10 cellular contexts compared by ENCODE assay signal in genomic region chr6:6494677-6495076, GRCh38.
DNase-seq lines count a peak whose midpoint lies in the region; ATAC-seq, FAIRE-seq and TF ChIP-seq lines count a peak whose summit lies in the region.
"Had no signal": no experiment of that assay in that cellular context is flagged by ENCODE, and none has a peak within 500 bp of the region (broad histone marks: within the 10 kb centered on the region; RNA-seq: fewer than 3 reads in every experiment).

No MANE protein-coding gene starts in this region.

- H3K9me3 Mint-ChIP-seq in nephron progenitor cell (no peaks in the 10 kb centered on the region), HFFc6 (peaks cover 56% of the 10 kb centered on the region)
- H3K9me3 Mint-ChIP-seq: T-helper 1 cell treated with Interleukin-12 subunit alpha and Interleukin-12 subunit beta and Interleukin-4 antibody, amounts not matched to agents 30 μg/mL and 1 μg/mL, for 36 hours had no signal

- no peak overlapping the region for H3K56ac ChIP-seq in H1 (replicated peaks; ENCODE audit: insufficient read length, low read depth, low read length)

- no peaks in the 10 kb centered on the region for H3K79me1 ChIP-seq in H1 (ENCODE audit: low read depth, low read length)

- no peaks in the 10 kb centered on the region for H3K23me2 ChIP-seq in H1 (ENCODE audit: low read depth, low read length)

- DNase-seq in GM10248 (ENCODE audit: extremely low spot score): peak; percentile 73
- DNase-seq in NOMO-1 treated with dmso at 0.1 percent for 144 hours (lab: John Stamatoyannopoulos, UW; ENCODE audit: unreplicated experiment): peak; percentile 35
- peak; percentile 33 to 73 for DNase-seq in H1 (ENCODE audit: low read depth in 1 of 2, low spot score in 2 of 2)
- DNase-seq in nephron progenitor cell: peak; percentile 61
- DNase-seq in EL: no peak
- no peak for DNase-seq in HFFc6

- H2BK5ac ChIP-seq in H1 (ENCODE audit: low read depth, low read length): no peak overlapping the region

- H2AK5ac ChIP-seq in H1 (ENCODE audit: low read depth, low read length): no peak overlapping the region

- no peak overlapping the region for H3K9ac ChIP-seq in H1 (replicated peaks in 1 of 4; ENCODE audit: extremely low read depth in 1 of 4, low read depth in 3 of 4, low read length in 3 of 4)

- peaks cover 7% of the 10 kb centered on the region for H3K27me3 Mint-ChIP-seq in nephron progenitor cell (ENCODE audit: low read depth, poor library complexity)
- no peaks in the 10 kb centered on the region; the same call in 1 of the 2 replicates for H3K27me3 Mint-ChIP-seq in HFFc6 (ENCODE audit: insufficient read depth)

- peak; percentile 85 for TF ChIP-seq RAD21 in H1 (IDR thresholded peaks at IDR 0.05 in 1 of 2, conservative IDR thresholded peaks at IDR 0.05 in 1 of 2; ENCODE audit: low read depth in 2 of 2, low read length in 2 of 2)

- H4K8ac ChIP-seq in H1 (ENCODE audit: extremely low read depth, insufficient read depth, low read length): no peak overlapping the region

- WGBS in H1 (ENCODE audit: extremely low coverage in 1 of 2, insufficient coverage in 1 of 2, insufficient read length in 1 of 2, insufficient replicate concordance in 2 of 2, low coverage in 1 of 2, low lambda C conversion rate in 2 of 2, missing lambda C conversion rate in 1 of 2), 2 experiments: 48% methylated on average over 6 of the region's 6 CpGs; no CpG with 5 or more reads in 1 of the 2 experiments

- H3K36me3 Mint-ChIP-seq in nephron progenitor cell (ENCODE audit: low read depth) (no peaks in the 10 kb centered on the region), HFFc6 (ENCODE audit: low read depth) (no peaks in the 10 kb centered on the region)

- no peak overlapping the region for H3K23ac ChIP-seq in H1 (ENCODE audit: insufficient read length)

- H3K18ac ChIP-seq in H1 (ENCODE audit: extremely low read depth, low read length): no peak overlapping the region

- no peak overlapping the region for H4K91ac ChIP-seq in H1 (replicated peaks; ENCODE audit: insufficient read length, low read length)

- H2BK20ac ChIP-seq in H1 (ENCODE audit: low read length): no peak overlapping the region

- H3K27ac ChIP-seq in HEK293 (ENCODE audit: extremely low read depth, low read depth, low read length) (no peak overlapping the region), H1 (ENCODE audit: low read depth, low read length) (no peak overlapping the region)
- H3K27ac ChIP-seq: thoracic aorta had no signal

- CTCF ChIA-PET in GM10248 (lab: Yijun Ruan, JAX): interaction anchor here (0.6 to 1.5 kb wide), 6 partner anchors 10 to 438 kb away, joined by 3 to 5 read pairs (median 4); no protein-coding TSS in a partner anchor
- CTCF ChIA-PET in HEK293 (lab: Yijun Ruan, JAX): interaction anchor here (0.5 to 4.3 kb wide), 20 partner anchors 9 to 1051 kb away, joined by 3 to 32 read pairs (median 3); no protein-coding TSS in a partner anchor
- CTCF ChIA-PET in H1 (lab: Charles Lee; ENCODE audit: partially characterized antibody): interaction anchor here (0.5 to 1.5 kb wide), 9 partner anchors 18 to 436 kb away, joined by 3 to 6 read pairs (median 3); no protein-coding TSS in a partner anchor

- H3K36me3 ChIP-seq in HEK293 (ENCODE audit: control insufficient read depth in 2 of 2, insufficient read depth in 1 of 2, low read length in 2 of 2) (no peaks in the 10 kb centered on the region), H1 (ENCODE audit: control insufficient read depth in 2 of 4, insufficient read depth in 4 of 4, low read length in 3 of 4) (no peaks in the 10 kb centered on the region; a peak in 1 of 8 replicates)
- H3K36me3 ChIP-seq: thoracic aorta had no signal

- TF ChIP-seq EP300 in H1 (IDR thresholded peaks at IDR 0.05; ENCODE audit: borderline replicate concordance in 1 of 2, low read depth in 2 of 2, low read length in 2 of 2): no peak

- no peak for ATAC-seq in GM19452 (IDR thresholded peaks at IDR 0.05; ENCODE audit: unreplicated experiment)

- no peaks in the 10 kb centered on the region for H4K20me1 ChIP-seq in H1 (replicated peaks in 1 of 2; ENCODE audit: control insufficient read depth in 1 of 2, insufficient read depth in 2 of 2, low read length in 2 of 2)

- no peaks in the 10 kb centered on the region for H3K79me2 ChIP-seq in H1 (ENCODE audit: control insufficient read depth in 1 of 2, insufficient read depth in 2 of 2, low read length in 2 of 2)

- no peak overlapping the region for H3K4me3 Mint-ChIP-seq in nephron progenitor cell
- H3K4me3 Mint-ChIP-seq in HFFc6: no peak overlapping the region
- H3K4me3 Mint-ChIP-seq: T-helper 1 cell treated with Interleukin-12 subunit alpha and Interleukin-12 subunit beta and Interleukin-4 antibody, amounts not matched to agents 30 μg/mL and 1 μg/mL, for 36 hours had no signal

- no peak overlapping the region for H2BK15ac ChIP-seq in H1 (ENCODE audit: low read length)

- H3K4me1 Mint-ChIP-seq in nephron progenitor cell: peaks cover 2% of the 10 kb centered on the region
- H3K4me1 Mint-ChIP-seq in HFFc6 (ENCODE audit: low read depth): no peaks in the 10 kb centered on the region

- H3K9me3 ChIP-seq in HEK293 (ENCODE audit: control insufficient read depth, insufficient read depth, low read depth, low read length): no peaks in the 10 kb centered on the region
- H3K9me3 ChIP-seq in H1 (ENCODE audit: insufficient read depth in 2 of 2, low read depth in 1 of 2, low read length in 1 of 2): no peaks in the 10 kb centered on the region
- H3K9me3 ChIP-seq: thoracic aorta had no signal

- H3K14ac ChIP-seq in H1 (ENCODE audit: insufficient read length): no peak overlapping the region

- no peak overlapping the region for H4K5ac ChIP-seq in H1 (ENCODE audit: insufficient read length, low read depth, low read length)

- POLR2A ChIA-PET in GM10248 (lab: Yijun Ruan, JAX) (no interaction called here), HEK293 (lab: Yijun Ruan, JAX) (no interaction called here), H1 (lab: Charles Lee; ENCODE audit: partially characterized antibody) (interaction anchor here (1.4 kb wide), 1 partner anchor 51 kb away, joined by 3 read pairs; no protein-coding TSS in a partner anchor)

- no peak overlapping the region for H3K4ac ChIP-seq in H1 (replicated peaks; ENCODE audit: insufficient read length, low read depth, low read length)

- peak; percentile 55 for TF ChIP-seq CTCF in GM10248 (IDR thresholded peaks at IDR 0.05; ENCODE audit: control extremely low read depth, extremely low read depth, low read depth, missing control alignments)
- TF ChIP-seq CTCF in HEK293 (tag by site-specific recombination; IDR thresholded peaks at IDR 0.05): no peak
- peak; percentile 52 to 73 (median 65) for TF ChIP-seq CTCF in H1 (IDR thresholded peaks at IDR 0.05; ENCODE audit: control extremely low read depth in 1 of 3, insufficient read depth in 1 of 3, low read depth in 1 of 3, low read length in 3 of 3)
- peak; percentile 48 for TF ChIP-seq CTCF in nephron progenitor cell (IDR thresholded peaks at IDR 0.05)
- no peak; the same call in 1 of the 2 replicates for TF ChIP-seq CTCF in HFFc6 (IDR thresholded peaks at IDR 0.05)

- no peak overlapping the region for H3K4me3 ChIP-seq in HEK293 (ENCODE audit: low read depth, low read length)
- H3K4me3 ChIP-seq in H1 (ENCODE audit: extremely low read depth in 1 of 4, insufficient read depth in 2 of 4, low read depth in 3 of 4, low read length in 4 of 4): no peak overlapping the region
- H3K4me3 ChIP-seq: thoracic aorta had no signal

- FAIRE-seq in H1 (lab: Jason Lieb, UNC): no peak

- TF ChIP-seq POLR2A in H1 (IDR thresholded peaks at IDR 0.05; ENCODE audit: control extremely low read depth in 1 of 2, low read depth in 2 of 2, low read length in 2 of 2): no peak

- H3K27ac Mint-ChIP-seq in nephron progenitor cell (no peak overlapping the region), HFFc6 (no peak overlapping the region)
- H3K27ac Mint-ChIP-seq: T-helper 1 cell treated with Interleukin-12 subunit alpha and Interleukin-12 subunit beta and Interleukin-4 antibody, amounts not matched to agents 30 μg/mL and 1 μg/mL, for 36 hours had no signal

- H2BK12ac ChIP-seq in H1 (ENCODE audit: low read depth, low read length): no peak overlapping the region

- H3K4me2 ChIP-seq in H1 (ENCODE audit: insufficient read depth in 1 of 2, low read depth in 2 of 2, low read length in 2 of 2): no peak overlapping the region

- no peaks in the 10 kb centered on the region for H3K27me3 ChIP-seq in H1 (replicated peaks in 1 of 4; ENCODE audit: control insufficient read depth in 3 of 4, extremely low read depth in 1 of 4, insufficient read depth in 3 of 4, low read length in 3 of 4)

- H2AFZ ChIP-seq in H1 (ENCODE audit: low read length): no peak overlapping the region

- H3K4me1 ChIP-seq in HEK293 (ENCODE audit: control insufficient read depth, insufficient read depth, low read length): no peaks in the 10 kb centered on the region
- no peaks in the 10 kb centered on the region for H3K4me1 ChIP-seq in H1 (replicated peaks in 1 of 4; ENCODE audit: control insufficient read depth in 3 of 4, insufficient read depth in 4 of 4, low read length in 3 of 4)

- no peak overlapping the region for H2BK120ac ChIP-seq in H1 (replicated peaks; ENCODE audit: low read depth, low read length)

TF ChIP-seq in HEK293, 187 proteins besides CTCF, POLR2A, EP300 and RAD21:
- TF ChIP-seq SETDB1 (IDR thresholded peaks at IDR 0.05; ENCODE audit: insufficient read length, low read length) (no peak), ZNF654 (tag by site-specific recombination; IDR thresholded peaks at IDR 0.05; ENCODE audit: low read depth) (peak; percentile 42)

TF ChIP-seq in H1, 55 proteins besides CTCF, POLR2A, EP300 and RAD21 (continues in another document):
- TF ChIP-seq CBX8 (IDR thresholded peaks at IDR 0.05; ENCODE audit: borderline replicate concordance, low read depth, low read length) (no peak), TAF1 (IDR thresholded peaks at IDR 0.05; ENCODE audit: low read depth, low read length) (no peak), SIX5 (IDR thresholded peaks at IDR 0.05; ENCODE audit: low read depth, low read length) (no peak), TBP (IDR thresholded peaks at IDR 0.05; ENCODE audit: low read depth, low read length) (no peak), BRCA1 (IDR thresholded peaks at IDR 0.05; ENCODE audit: low read depth, low read length) (no peak), CREB1 (IDR thresholded peaks at IDR 0.05) (0 out of 2 replicates have a peak, but pooled peaks have one; percentile 20), RBBP5 (IDR thresholded peaks at IDR 0.05; ENCODE audit: borderline replicate concordance, low read depth, low read length) (no peak), SIRT6 (IDR thresholded peaks at IDR 0.05; ENCODE audit: low read length) (no peak), KDM1A (IDR thresholded peaks at IDR 0.05; ENCODE audit: borderline replicate concordance, low read length) (0 out of 2 replicates have a peak, but pooled peaks have one; percentile 45), PHF8 (conservative IDR thresholded peaks at IDR 0.05; ENCODE audit: low read depth, low read length) (no peak), BCL11A (IDR thresholded peaks at IDR 0.05; ENCODE audit: low read depth in 2 of 2, low read length in 2 of 2) (no peak), MAX (IDR thresholded peaks at IDR 0.05) (peak; percentile 65)

Comparison
In these comparisons a context has a peak if more than half of its experiments do, and no peak if none do; other contexts are left out.
1. DNase-seq: peak in GM10248 (single experiment), NOMO-1 treated with dmso at 0.1 percent for 144 hours (single experiment), H1 (2 of 2) and nephron progenitor cell (single experiment); none in EL (single experiment) and HFFc6 (single experiment).
2. CTCF ChIP-seq: peak in GM10248 (single experiment), H1 (3 of 3) and nephron progenitor cell (single experiment); none in HEK293 (single experiment) and HFFc6 (single experiment).